1 cellular context compared by ENCODE assay signal in the genomic region with DNA sequence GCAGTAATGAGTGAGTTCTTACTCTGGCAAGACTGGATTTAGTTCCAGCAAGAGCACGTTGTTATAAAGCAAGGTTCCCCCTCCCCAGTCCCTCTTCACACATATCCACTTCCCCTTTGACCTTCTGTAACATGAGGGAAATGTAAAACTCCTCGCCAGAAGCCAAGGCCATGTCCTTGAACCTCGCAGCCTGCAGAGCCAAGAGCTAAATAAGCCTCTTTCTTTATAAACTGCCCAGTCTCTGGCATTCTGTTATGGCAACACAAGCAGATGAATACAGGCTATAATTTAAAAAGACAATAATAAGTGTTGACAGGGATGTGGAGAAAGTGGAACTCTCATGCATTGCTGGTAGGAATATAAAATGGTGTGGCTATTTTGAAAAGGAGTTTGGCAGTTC.
TF ChIP-seq lines count a peak whose summit lies in the region.

No MANE protein-coding gene starts in this region.

TF ChIP-seq in WTC11, 78 proteins besides CTCF, POLR2A, EP300 and RAD21 (continued from another document):
- TF ChIP-seq USF1 (CRISPR knock-in tag; IDR thresholded peaks at IDR 0.05) (no peak), GRHL2 (CRISPR knock-in tag; IDR thresholded peaks at IDR 0.05; ENCODE audit: insufficient replicate concordance, severe bottlenecking) (no peak), CBFB (CRISPR knock-in tag; IDR thresholded peaks at IDR 0.05; ENCODE audit: low read depth) (no peak), SOX15 (CRISPR knock-in tag; IDR thresholded peaks at IDR 0.05) (no peak), ZNF232 (CRISPR knock-in tag; IDR thresholded peaks at IDR 0.05) (no peak), TCF7 (CRISPR knock-in tag; IDR thresholded peaks at IDR 0.05; ENCODE audit: low read depth) (no peak)
- TF ChIP-seq, protein P1, sequence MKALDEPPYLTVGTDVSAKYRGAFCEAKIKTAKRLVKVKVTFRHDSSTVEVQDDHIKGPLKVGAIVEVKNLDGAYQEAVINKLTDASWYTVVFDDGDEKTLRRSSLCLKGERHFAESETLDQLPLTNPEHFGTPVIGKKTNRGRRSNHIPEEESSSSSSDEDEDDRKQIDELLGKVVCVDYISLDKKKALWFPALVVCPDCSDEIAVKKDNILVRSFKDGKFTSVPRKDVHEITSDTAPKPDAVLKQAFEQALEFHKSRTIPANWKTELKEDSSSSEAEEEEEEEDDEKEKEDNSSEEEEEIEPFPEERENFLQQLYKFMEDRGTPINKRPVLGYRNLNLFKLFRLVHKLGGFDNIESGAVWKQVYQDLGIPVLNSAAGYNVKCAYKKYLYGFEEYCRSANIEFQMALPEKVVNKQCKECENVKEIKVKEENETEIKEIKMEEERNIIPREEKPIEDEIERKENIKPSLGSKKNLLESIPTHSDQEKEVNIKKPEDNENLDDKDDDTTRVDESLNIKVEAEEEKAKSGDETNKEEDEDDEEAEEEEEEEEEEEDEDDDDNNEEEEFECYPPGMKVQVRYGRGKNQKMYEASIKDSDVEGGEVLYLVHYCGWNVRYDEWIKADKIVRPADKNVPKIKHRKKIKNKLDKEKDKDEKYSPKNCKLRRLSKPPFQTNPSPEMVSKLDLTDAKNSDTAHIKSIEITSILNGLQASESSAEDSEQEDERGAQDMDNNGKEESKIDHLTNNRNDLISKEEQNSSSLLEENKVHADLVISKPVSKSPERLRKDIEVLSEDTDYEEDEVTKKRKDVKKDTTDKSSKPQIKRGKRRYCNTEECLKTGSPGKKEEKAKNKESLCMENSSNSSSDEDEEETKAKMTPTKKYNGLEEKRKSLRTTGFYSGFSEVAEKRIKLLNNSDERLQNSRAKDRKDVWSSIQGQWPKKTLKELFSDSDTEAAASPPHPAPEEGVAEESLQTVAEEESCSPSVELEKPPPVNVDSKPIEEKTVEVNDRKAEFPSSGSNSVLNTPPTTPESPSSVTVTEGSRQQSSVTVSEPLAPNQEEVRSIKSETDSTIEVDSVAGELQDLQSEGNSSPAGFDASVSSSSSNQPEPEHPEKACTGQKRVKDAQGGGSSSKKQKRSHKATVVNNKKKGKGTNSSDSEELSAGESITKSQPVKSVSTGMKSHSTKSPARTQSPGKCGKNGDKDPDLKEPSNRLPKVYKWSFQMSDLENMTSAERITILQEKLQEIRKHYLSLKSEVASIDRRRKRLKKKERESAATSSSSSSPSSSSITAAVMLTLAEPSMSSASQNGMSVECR (CRISPR knock-in tag; IDR thresholded peaks at IDR 0.05; ENCODE audit: borderline replicate concordance): no peak
